25 cellular contexts compared by ENCODE assay signal in genomic region chr9:33734911-33735310, GRCh38.
DNase-seq lines count a peak whose midpoint lies in the region; ATAC-seq and TF ChIP-seq lines count a peak whose summit lies in the region.
"Had no signal": no experiment of that assay in that cellular context is flagged by ENCODE, and none has a peak within 500 bp of the region (broad histone marks: within the 10 kb centered on the region; RNA-seq: fewer than 3 reads in every experiment).

No MANE protein-coding gene starts in this region.

- peak overlapping the region; percentile 33 for H3K9ac ChIP-seq in adipocyte (ENCODE audit: low read length)
- H3K9ac ChIP-seq: BLaER1 had no signal

- DNase-seq in LoVo (ENCODE audit: low spot score) (peak; percentile 48), adipocyte (ENCODE audit: low read depth) (no peak), islet precursor cell (peak; percentile 52), suprapubic skin (ENCODE audit: low spot score in 2 of 2) (no peak), NCI-H1417 treated with DMSO at 0.1 percent for 48 hours (lab: John Stamatoyannopoulos, UW) (no peak)
- DNase-seq in activated CD4-positive, alpha-beta T cell treated with anti-CD3 and anti-CD28 coated beads, Interleukin-2, amount 50 U/mL, for 1 hour, result no peak
- DNase-seq: activated CD4-positive, alpha-beta memory T cell treated with anti-CD3 and anti-CD28 coated beads for 36 hours; activated CD8-positive, alpha-beta memory T cell treated with anti-CD3 and anti-CD28 coated beads, Interleukin-2, amount 50 U/mL, for 48 hours; anterior cingulate cortex; caudate nucleus; DMS79; endodermal cell; lower lobe of right lung; NCI-H1694; right cardiac atrium; stimulated activated CD4-positive, alpha-beta T cell treated with anti-CD3 and anti-CD28 coated beads, Interleukin-12 subunit alpha, Interleukin-12 subunit beta, amount 100 ng/mL, for 4 hours; stimulated activated CD4-positive, alpha-beta T cell treated with anti-CD3 and anti-CD28 coated beads, Interleukin-4, amount 100 ng/mL, for 1 hour; substantia nigra; SW 1271; uterus had no signal

- 90% methylated on average over 2 of the region's 3 CpGs for WGBS in suprapubic skin

- no peaks in the 10 kb centered on the region for H3K27me3 ChIP-seq in adipocyte (replicated peaks; ENCODE audit: control insufficient read depth, insufficient read depth, low read length)
- H3K27me3 ChIP-seq in suprapubic skin, result peaks cover 3% of the 10 kb centered on the region
- H3K27me3 ChIP-seq: BLaER1, uterus had no signal

- H3K36me3 ChIP-seq in adipocyte (ENCODE audit: control insufficient read depth, insufficient read depth, low read length, severe bottlenecking) (no peaks in the 10 kb centered on the region), suprapubic skin (no peaks in the 10 kb centered on the region)
- H3K36me3 ChIP-seq: BLaER1, HAP-1, lower lobe of right lung, uterus had no signal

- peak overlapping the region; percentile 79 for H3K27ac ChIP-seq in suprapubic skin
- H3K27ac ChIP-seq: BLaER1, lower lobe of right lung, uterus had no signal

- no peak for TF ChIP-seq EP300 in suprapubic skin (IDR thresholded peaks at IDR 0.05)

- no peak for TF ChIP-seq CTCF in suprapubic skin (IDR thresholded peaks at IDR 0.05)

- H3K9me3 ChIP-seq in adipocyte (ENCODE audit: control insufficient read depth, low read length) (no peaks in the 10 kb centered on the region), suprapubic skin (no peaks in the 10 kb centered on the region)
- H3K9me3 ChIP-seq: HAP-1, lower lobe of right lung had no signal

- no peak for ATAC-seq in HG03571 (IDR thresholded peaks at IDR 0.05; ENCODE audit: unreplicated experiment)
- no peak for ATAC-seq in GM18520 (IDR thresholded peaks at IDR 0.05; ENCODE audit: unreplicated experiment)
- ATAC-seq: HepG2, lower lobe of right lung, right cardiac atrium had no signal

- no peak overlapping the region for H3K4me3 ChIP-seq in adipocyte (ENCODE audit: low read length)
- no peak overlapping the region for H3K4me3 ChIP-seq in suprapubic skin
- H3K4me3 ChIP-seq: BLaER1, HAP-1, lower lobe of right lung, uterus had no signal

- H3K4me1 ChIP-seq in adipocyte (ENCODE audit: control insufficient read depth, insufficient read depth, low read length) (peaks cover 15% of the 10 kb centered on the region), suprapubic skin (peaks cover 4% of the 10 kb centered on the region)
- H3K4me1 ChIP-seq: BLaER1, HAP-1, lower lobe of right lung, uterus had no signal

- no peak for TF ChIP-seq POLR2A in suprapubic skin (IDR thresholded peaks at IDR 0.05)

Comparison
In these comparisons a context has a peak if more than half of its experiments do, and no peak if none do; other contexts are left out.
1. DNase-seq: peak in LoVo (single experiment) and islet precursor cell (single experiment); none in adipocyte (single experiment), suprapubic skin (0 of 2), activated CD4-positive, alpha-beta T cell treated with anti-CD3 and anti-CD28 coated beads, Interleukin-2, amount 50 U/mL, for 1 hour (single experiment) and NCI-H1417 treated with DMSO at 0.1 percent for 48 hours (single experiment).